Comparison of ENCODE assay signal across 9 cellular contexts in genomic region chr12:47799357-47799955, GRCh38. TPM values are rescaled to one million over a fixed set of nuclear protein-coding genes. Genes with fewer than 3 reads are reported as not detected.
DNase-seq lines count a peak whose midpoint lies in the region; ATAC-seq and TF ChIP-seq lines count a peak whose summit lies in the region.
"Had no signal": no experiment of that assay in that cellular context is flagged by ENCODE, and none has a peak within 500 bp of the region (broad histone marks: within the 10 kb centered on the region; RNA-seq: fewer than 3 reads in every experiment).

No MANE protein-coding gene starts in this region.

- no peaks in the 10 kb centered on the region for H3K27me3 Mint-ChIP-seq in T-helper 1 cell treated with Interleukin-12 subunit alpha and Interleukin-12 subunit beta and Interleukin-4 antibody, amounts not matched to agents 30 μg/mL and 1 μg/mL, for 36 hours (ENCODE audit: low read depth)
- peaks cover 0 to 1% (median 0%) of the 10 kb centered on the region in 3 donors for H3K27me3 Mint-ChIP-seq in CD14-positive monocyte (ENCODE audit: low read depth in 3 of 3)
- H3K27me3 Mint-ChIP-seq: memory B cell had no signal

- H3K27me3 ChIP-seq in duodenal mucosa (ENCODE audit: control insufficient read depth in 1 of 2, insufficient read depth in 2 of 2, low read length in 2 of 2) (no peaks in the 10 kb centered on the region), thymus (ENCODE audit: control insufficient read depth, insufficient read depth) (no peaks in the 10 kb centered on the region)

- no peak for ATAC-seq in HG02571 (IDR thresholded peaks at IDR 0.05; ENCODE audit: unreplicated experiment)

- H3K36me3 ChIP-seq in duodenal mucosa (ENCODE audit: control insufficient read depth in 1 of 2, insufficient read depth in 2 of 2, low read length in 2 of 2), result peaks cover 2 to 26% of the 10 kb centered on the region in 2 donors
- H3K36me3 ChIP-seq in mesodermal cell (ENCODE audit: control insufficient read depth, insufficient read depth, low read length), result peaks cover 90% of the 10 kb centered on the region
- H3K36me3 ChIP-seq in thymus (ENCODE audit: control insufficient read depth, insufficient read depth), result peaks cover 96% of the 10 kb centered on the region

- intact Hi-C loops in CD14-positive monocyte (cut with micrococcal nuclease), result no loop called here

- H3K9me3 Mint-ChIP-seq in T-helper 1 cell treated with Interleukin-12 subunit alpha and Interleukin-12 subunit beta and Interleukin-4 antibody, amounts not matched to agents 30 μg/mL and 1 μg/mL, for 36 hours, result no peaks in the 10 kb centered on the region
- peaks cover 0 to 2% (median 0%) of the 10 kb centered on the region in 7 donors for H3K9me3 Mint-ChIP-seq in CD14-positive monocyte
- H3K9me3 Mint-ChIP-seq: memory B cell had no signal

- H3K27ac Mint-ChIP-seq in T-helper 1 cell treated with Interleukin-12 subunit alpha and Interleukin-12 subunit beta and Interleukin-4 antibody, amounts not matched to agents 30 μg/mL and 1 μg/mL, for 36 hours, result peak overlapping the region; percentile 49
- H3K27ac Mint-ChIP-seq in CD14-positive monocyte, result peak overlapping the region in 3 of 7 donors; percentile 15 to 43 (median 20)
- H3K27ac Mint-ChIP-seq: memory B cell had no signal

- H3K4me3 ChIP-seq in duodenal mucosa (ENCODE audit: low read depth in 1 of 2, low read length in 2 of 2) (no peak overlapping the region), mesodermal cell (ENCODE audit: extremely low read depth, insufficient read depth, low read length, poor library complexity, severe bottlenecking) (no peak overlapping the region), thymus (ENCODE audit: low read length) (no peak overlapping the region)

- H3K4me1 ChIP-seq in duodenal mucosa (ENCODE audit: control insufficient read depth in 1 of 2, insufficient read depth in 2 of 2, low read length in 2 of 2), result peaks cover 27 to 42% of the 10 kb centered on the region in 2 donors
- peaks cover 25% of the 10 kb centered on the region for H3K4me1 ChIP-seq in mesodermal cell (ENCODE audit: control insufficient read depth, insufficient read depth, low read length, poor library complexity, severe bottlenecking)
- H3K4me1 ChIP-seq in thymus (ENCODE audit: control insufficient read depth, insufficient read depth, low read length), result peaks cover 64% of the 10 kb centered on the region

- TF ChIP-seq CTCF in CD14-positive monocyte (IDR thresholded peaks at IDR 0.05), result no peak

- H3K4me3 Mint-ChIP-seq in T-helper 1 cell treated with Interleukin-12 subunit alpha and Interleukin-12 subunit beta and Interleukin-4 antibody, amounts not matched to agents 30 μg/mL and 1 μg/mL, for 36 hours, result no peak overlapping the region
- H3K4me3 Mint-ChIP-seq in CD14-positive monocyte, result peak overlapping the region in 1 of 2 donors; percentile 51
- H3K4me3 Mint-ChIP-seq: memory B cell had no signal

- 91 to 96% methylated on average over 6 of the region's 7 CpGs for WGBS in mesodermal cell (ENCODE audit: insufficient coverage in 2 of 2), 2 experiments
- 95% methylated on average over 7 of the region's 7 CpGs for WGBS in thymus

- H3K27ac ChIP-seq in duodenal mucosa (ENCODE audit: low read depth, low read length) (peak overlapping the region; percentile 32), mesodermal cell (ENCODE audit: low read depth, low read length, severe bottlenecking) (peak overlapping the region; percentile 29), thymus (ENCODE audit: low read depth) (peak overlapping the region; percentile 25)

- DNase-seq in T-helper 1 cell (no peak), CD14-positive monocyte (ENCODE audit: low spot score) (no peak), inferior parietal cortex (ENCODE audit: extremely low spot score) (no peak)

- H3K9ac ChIP-seq in duodenal mucosa (ENCODE audit: low read depth in 1 of 2, low read length in 2 of 2), result no peak overlapping the region

- peaks cover 27% of the 10 kb centered on the region for H3K36me3 Mint-ChIP-seq in T-helper 1 cell treated with Interleukin-12 subunit alpha and Interleukin-12 subunit beta and Interleukin-4 antibody, amounts not matched to agents 30 μg/mL and 1 μg/mL, for 36 hours (ENCODE audit: low read depth)
- H3K36me3 Mint-ChIP-seq in CD14-positive monocyte, result peaks cover 40 to 58% of the 10 kb centered on the region in 2 donors

- H3K9me3 ChIP-seq in duodenal mucosa (ENCODE audit: control insufficient read depth in 1 of 2, low read length in 2 of 2) (no peaks in the 10 kb centered on the region), mesodermal cell (ENCODE audit: control insufficient read depth, low read length) (no peaks in the 10 kb centered on the region), thymus (ENCODE audit: control insufficient read depth) (no peaks in the 10 kb centered on the region)

- H3K4me1 Mint-ChIP-seq in T-helper 1 cell treated with Interleukin-12 subunit alpha and Interleukin-12 subunit beta and Interleukin-4 antibody, amounts not matched to agents 30 μg/mL and 1 μg/mL, for 36 hours (ENCODE audit: low read depth), result peaks cover 47% of the 10 kb centered on the region
- H3K4me1 Mint-ChIP-seq in CD14-positive monocyte, result peaks cover 52% of the 10 kb centered on the region

RNA-seq across cellular contexts. Expression of gene HDAC7, which starts 20.2 kb away (rescaled TPM):
- polyA plus RNA-seq in mesodermal cell (2013, experiment 1 of 2), result 118 TPM
- polyA plus RNA-seq in mesodermal cell (2013, experiment 2 of 2), result 98.0 TPM
- 130 TPM for polyA plus RNA-seq in thymus
- polyA plus RNA-seq in CD14-positive monocyte, result 1 to 10 TPM; 5.9 to 8.4 TPM

RNA-seq across cellular contexts. Expression of gene SLC48A1, which starts 26.4 kb away (rescaled TPM):
- polyA plus RNA-seq in mesodermal cell (2013, experiment 1 of 2), result 13.9 TPM
- 14.5 TPM for polyA plus RNA-seq in mesodermal cell (2013, experiment 2 of 2)
- 9.3 TPM for polyA plus RNA-seq in thymus
- 10 to 100 TPM; 15.8 to 19.6 TPM for polyA plus RNA-seq in CD14-positive monocyte

RNA-seq across cellular contexts. Expression of gene RAPGEF3, which starts 40.8 kb away (rescaled TPM):
- polyA plus RNA-seq in mesodermal cell (2013, experiment 1 of 2), result 17.1 TPM
- polyA plus RNA-seq in mesodermal cell (2013, experiment 2 of 2), result 11.3 TPM
- polyA plus RNA-seq in thymus, result 20.9 TPM
- polyA plus RNA-seq in CD14-positive monocyte, result under 1 TPM; 0.08 to 0.60 TPM

Comparison
In these comparisons a context has a peak if more than half of its experiments do, and no peak if none do; other contexts are left out.
1. RNA of gene HDAC7, which starts 20.2 kb away (polyA plus RNA-seq): 130 TPM in thymus (single experiment); 5.9 to 8.4 TPM in CD14-positive monocyte; every median in the first group is over 10 times any median in the second.
2. RNA of gene RAPGEF3, which starts 40.8 kb away (polyA plus RNA-seq): 20.9 TPM in thymus (single experiment); 0.08 to 0.60 TPM in CD14-positive monocyte; every median in the first group is over 10 times any median in the second.
3. Peak in every context shown above with its lines, with median percentiles within 50 percentile points of each other: H3K27ac ChIP-seq.